2 cellular contexts compared by ENCODE assay signal in the genomic region with DNA sequence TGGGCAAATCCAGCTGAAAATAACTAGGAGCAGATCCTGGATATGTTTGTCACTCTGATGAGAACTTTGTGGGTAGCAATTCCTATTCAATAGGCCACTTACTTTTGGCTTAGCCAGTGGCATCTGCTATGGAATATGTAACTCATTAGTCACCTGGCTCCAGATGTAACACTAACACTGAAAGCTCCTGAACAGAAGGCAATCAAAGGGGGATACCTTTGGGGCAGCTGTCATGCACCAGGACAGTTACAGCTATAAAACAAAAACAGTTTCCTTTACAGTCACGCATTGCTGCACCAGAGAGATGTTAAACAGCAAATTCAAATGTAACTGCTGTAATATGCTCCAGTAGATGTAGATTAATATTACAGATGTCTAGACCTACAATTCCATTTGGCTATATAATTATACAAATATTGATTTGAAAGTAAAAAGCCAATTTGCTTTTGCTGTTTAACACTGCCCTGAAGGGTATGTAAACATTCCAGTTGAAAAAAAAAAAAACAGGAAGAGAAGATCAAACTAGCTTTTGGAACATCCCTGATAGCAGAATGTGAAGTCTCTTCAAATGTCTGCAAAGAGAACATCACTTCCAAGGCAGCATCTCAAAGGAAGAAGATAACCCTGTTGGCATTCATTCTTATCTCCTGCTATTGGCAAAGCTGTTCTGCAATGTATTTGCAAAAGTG.
TF ChIP-seq lines count a peak whose summit lies in the region.

No MANE protein-coding gene starts in this region.

TF ChIP-seq in GM12891, 5 proteins besides CTCF, POLR2A, EP300 and RAD21:
- TF ChIP-seq PAX5 (IDR thresholded peaks at IDR 0.05; ENCODE audit: insufficient read depth, low read length, severe bottlenecking) (peak; percentile 93), POLR2AphosphoS5 (IDR thresholded peaks at IDR 0.05; ENCODE audit: low read depth, low read length) (no peak), TAF1 (IDR thresholded peaks at IDR 0.05; ENCODE audit: low read depth, low read length) (no peak)

TF ChIP-seq in GM12878, 131 proteins besides CTCF, POLR2A, EP300 and RAD21:
- peak; percentile 89 for TF ChIP-seq PAX5 (IDR thresholded peaks at IDR 0.05; ENCODE audit: borderline replicate concordance, low read depth, low read length)
- TF ChIP-seq HDGF (IDR thresholded peaks at IDR 0.05), result no peak
TF ChIP-seq in GM12878: peak in this region for 1.
